ENCODE assay signal across 12 cellular contexts in genomic region chr11:122634507-122634906, GRCh38. TPM values are rescaled to one million over a fixed set of nuclear protein-coding genes. Genes with fewer than 3 reads are reported as not detected.
DNase-seq lines count a peak whose midpoint lies in the region; ATAC-seq and TF ChIP-seq lines count a peak whose summit lies in the region.
"Had no signal": no experiment of that assay in that cellular context is flagged by ENCODE, and none has a peak within 500 bp of the region (broad histone marks: within the 10 kb centered on the region; RNA-seq: fewer than 3 reads in every experiment).

No MANE protein-coding gene starts in this region.

- ATAC-seq in GM18909 (IDR thresholded peaks at IDR 0.05; ENCODE audit: poor library complexity, unreplicated experiment) (no peak), GM21576 (IDR thresholded peaks at IDR 0.05; ENCODE audit: unreplicated experiment) (no peak)
- ATAC-seq: K562; stimulated activated memory B cell treated with anti-CD40 and anti-IgM and Interleukin-4, amounts not matched to agents 10 μg/mL and 1 μg/mL and 100 μg/mL, for 72 hours had no signal

- no peak for TF ChIP-seq EP300 in stomach (IDR thresholded peaks at IDR 0.05)

- H3K27ac ChIP-seq in stomach = no peak overlapping the region

- no peaks in the 10 kb centered on the region for H3K36me3 ChIP-seq in stomach

- intact Hi-C loops in stomach (cut with DNase I; ENCODE audit: low total_unique reads) = loop anchor here (5.0 kb wide), 1 partner anchor 218 kb away; no protein-coding TSS in a partner anchor

- no peak for TF ChIP-seq CTCF in stomach (IDR thresholded peaks at IDR 0.05)

- H3K4me3 ChIP-seq in stomach = no peak overlapping the region
- H3K4me3 ChIP-seq: K562 had no signal

- 30 to 46% (median 43%) methylated on average over 8 of the region's 8 CpGs for WGBS in stomach, 5 donors

- no peaks in the 10 kb centered on the region for H3K9me3 ChIP-seq in stomach

- no peaks in the 10 kb centered on the region for H3K4me1 ChIP-seq in stomach

- peak; percentile 4 to 53 for DNase-seq in NCI-H2081 (lab: John Stamatoyannopoulos, UW)
- no peak for DNase-seq in NCI-H2081 treated with DMSO at 0.1 percent for 48 hours (lab: John Stamatoyannopoulos, UW)
- peak; percentile 46 for DNase-seq in NCI-H69 (lab: John Stamatoyannopoulos, UW)
- DNase-seq in fibroblast of peridontal ligament (ENCODE audit: extremely low read depth) = peak; percentile 75
- peak; percentile 26 for DNase-seq in stomach
- no peak for DNase-seq in RPMI8226
- DNase-seq: activated CD4-positive, alpha-beta T cell treated with anti-CD3 and anti-CD28 coated beads, Interleukin-2, amount 10 ng/mL, durations not matched to agents 24 days and 14 days; stimulated activated CD4-positive, alpha-beta T cell treated with anti-CD3 and anti-CD28 coated beads, Interleukin-12 subunit alpha, Interleukin-12 subunit beta, amount 100 ng/mL, for 4 hours had no signal

- H3K27me3 ChIP-seq in stomach = peaks cover 0 to 17% (median 0%) of the 10 kb centered on the region in 3 donors

- TF ChIP-seq POLR2A in stomach (IDR thresholded peaks at IDR 0.05) = no peak

RNA-seq across cellular contexts. Expression of gene UBASH3B, which starts 21.0 kb away (rescaled TPM):
- 10 to 100 TPM in 2 of 5 donors, 1 to 10 TPM in 3; 2.9 to 60.5 (median 9.4) TPM for total RNA-seq in stomach
- 1 to 10 TPM in 2 of 3 donors, under 1 TPM in 1; 0.58 to 2.3 (median 1.8) TPM for polyA plus RNA-seq in stomach

Comparison
In these comparisons a context has a peak if more than half of its experiments do, and no peak if none do; other contexts are left out.
1. DNase-seq: peak in NCI-H2081 (2 of 2), NCI-H69 (single experiment), fibroblast of peridontal ligament (single experiment) and stomach (single experiment); none in NCI-H2081 treated with DMSO at 0.1 percent for 48 hours (single experiment) and RPMI8226 (single experiment).